Comparison of ENCODE assay signal across 8 cellular contexts in genomic region chr3:119498188-119498987, GRCh38.
A peak's percentile ranks its signal among the peaks of the same experiment; 100 is the strongest.
DNase-seq lines count a peak whose midpoint lies in the region; ATAC-seq, FAIRE-seq and TF ChIP-seq lines count a peak whose summit lies in the region.

TSS of gene TIMMDC1 (plus strand) at chr3:119498547. CDS start at chr3:119498734, 187 bp downstream.

- FAIRE-seq in islet of Langerhans (lab: Jason Lieb, UNC) = peak; percentile 91

- DNase-seq in AG09319 (ENCODE audit: extremely low read depth, low read depth) = peak; percentile 84
- DNase-seq in NCI-H446 treated with DMSO at 0.1 percent for 48 hours (lab: John Stamatoyannopoulos, UW) = peak; percentile 94
- peak; percentile 98 for DNase-seq in cerebellar cortex (ENCODE audit: low spot score)
- DNase-seq in stimulated activated CD4-positive, alpha-beta T cell treated with anti-CD3 and anti-CD28 coated beads, Interleukin-12 subunit alpha, Interleukin-12 subunit beta, amount 100 ng/mL, for 4 hours = peak; percentile 96

- TF ChIP-seq CTCF in AG09319 (IDR thresholded peaks at IDR 0.05; ENCODE audit: low read depth, low read length) = no peak

- ATAC-seq in GM19035 (IDR thresholded peaks at IDR 0.05; ENCODE audit: unreplicated experiment) (peak; percentile 97), HG03354 (IDR thresholded peaks at IDR 0.05; ENCODE audit: poor library complexity, severe bottlenecking, unreplicated experiment) (peak; percentile 99)
- peak; percentile 99 for ATAC-seq in activated CD4-positive, CD25-positive, alpha-beta regulatory T cell treated with anti-CD3 and anti-CD28 coated beads, Interleukin-2, amount 50 U/mL, for 24 hours

Comparison
In these comparisons a context has a peak if more than half of its experiments do, and no peak if none do; other contexts are left out.
1. Peak in every context shown above with its lines: DNase-seq and ATAC-seq.